In the genomic region with DNA sequence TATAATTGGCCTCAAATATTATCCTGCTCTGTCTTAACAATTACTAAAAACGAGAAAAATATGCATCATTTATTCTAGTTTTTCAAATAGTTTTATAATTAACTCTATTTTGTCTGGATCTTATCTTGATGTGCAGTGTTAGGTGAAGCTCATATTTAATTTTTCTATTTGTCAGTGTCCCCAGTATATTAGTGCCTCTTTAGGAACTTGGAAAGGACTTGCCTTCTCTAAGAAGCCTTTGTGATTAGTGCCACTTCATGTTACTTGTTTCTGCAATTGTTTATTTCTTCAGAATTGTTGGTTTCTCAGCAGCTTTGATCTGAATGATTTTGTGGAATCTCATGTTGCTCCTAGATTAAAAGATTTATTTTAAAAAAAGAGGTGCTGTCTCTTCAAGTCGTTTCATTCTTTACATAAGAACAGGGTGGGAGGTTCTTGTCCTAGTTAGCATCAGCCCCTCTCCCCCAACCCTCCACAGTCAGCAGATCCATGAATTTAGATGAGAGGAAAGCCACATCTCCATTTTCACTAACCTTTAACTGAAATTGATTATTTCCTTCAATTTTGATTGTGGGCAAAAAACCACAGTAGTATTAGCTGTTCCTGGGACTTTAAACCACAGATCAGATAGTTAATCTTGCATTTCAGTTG, we compare ENCODE assay signal across 1 cellular context.
TF ChIP-seq lines count a peak whose summit lies in the region.

No MANE protein-coding gene starts in this region.

TF ChIP-seq in IMR-90, 13 proteins besides CTCF, POLR2A, EP300 and RAD21:
- TF ChIP-seq, protein P1, sequence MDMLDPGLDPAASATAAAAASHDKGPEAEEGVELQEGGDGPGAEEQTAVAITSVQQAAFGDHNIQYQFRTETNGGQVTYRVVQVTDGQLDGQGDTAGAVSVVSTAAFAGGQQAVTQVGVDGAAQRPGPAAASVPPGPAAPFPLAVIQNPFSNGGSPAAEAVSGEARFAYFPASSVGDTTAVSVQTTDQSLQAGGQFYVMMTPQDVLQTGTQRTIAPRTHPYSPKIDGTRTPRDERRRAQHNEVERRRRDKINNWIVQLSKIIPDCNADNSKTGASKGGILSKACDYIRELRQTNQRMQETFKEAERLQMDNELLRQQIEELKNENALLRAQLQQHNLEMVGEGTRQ (IDR thresholded peaks at IDR 0.05; ENCODE audit: low read depth, low read length): no peak
- TF ChIP-seq, protein P2, sequence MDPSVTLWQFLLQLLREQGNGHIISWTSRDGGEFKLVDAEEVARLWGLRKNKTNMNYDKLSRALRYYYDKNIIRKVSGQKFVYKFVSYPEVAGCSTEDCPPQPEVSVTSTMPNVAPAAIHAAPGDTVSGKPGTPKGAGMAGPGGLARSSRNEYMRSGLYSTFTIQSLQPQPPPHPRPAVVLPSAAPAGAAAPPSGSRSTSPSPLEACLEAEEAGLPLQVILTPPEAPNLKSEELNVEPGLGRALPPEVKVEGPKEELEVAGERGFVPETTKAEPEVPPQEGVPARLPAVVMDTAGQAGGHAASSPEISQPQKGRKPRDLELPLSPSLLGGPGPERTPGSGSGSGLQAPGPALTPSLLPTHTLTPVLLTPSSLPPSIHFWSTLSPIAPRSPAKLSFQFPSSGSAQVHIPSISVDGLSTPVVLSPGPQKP (IDR thresholded peaks at IDR 0.05; ENCODE audit: borderline replicate concordance, low read depth, low read length): no peak
- TF ChIP-seq MAFK (IDR thresholded peaks at IDR 0.05; ENCODE audit: low read depth, low read length) (no peak), RCOR1 (IDR thresholded peaks at IDR 0.05; ENCODE audit: insufficient replicate concordance, low read length) (no peak), CHD1 (IDR thresholded peaks at IDR 0.05; ENCODE audit: low read depth, low read length) (no peak), RFX5 (IDR thresholded peaks at IDR 0.05; ENCODE audit: low read depth, low read length) (no peak), SMC3 (IDR thresholded peaks at IDR 0.05; ENCODE audit: low read depth, low read length) (no peak), CEBPB (IDR thresholded peaks at IDR 0.05; ENCODE audit: low read depth, low read length) (no peak), MXI1 (IDR thresholded peaks at IDR 0.05; ENCODE audit: borderline replicate concordance, low read depth, low read length) (no peak), MAZ (IDR thresholded peaks at IDR 0.05; ENCODE audit: borderline replicate concordance, low read depth, low read length) (no peak), NFE2L2 (IDR thresholded peaks at IDR 0.05; ENCODE audit: low read depth, low read length) (no peak), FOS (IDR thresholded peaks at IDR 0.05; ENCODE audit: low read depth, low read length) (no peak), BHLHE40 (IDR thresholded peaks at IDR 0.05; ENCODE audit: low read depth, low read length) (no peak)
